Comparison of ENCODE assay signal across 8 cellular contexts in the genomic region with DNA sequence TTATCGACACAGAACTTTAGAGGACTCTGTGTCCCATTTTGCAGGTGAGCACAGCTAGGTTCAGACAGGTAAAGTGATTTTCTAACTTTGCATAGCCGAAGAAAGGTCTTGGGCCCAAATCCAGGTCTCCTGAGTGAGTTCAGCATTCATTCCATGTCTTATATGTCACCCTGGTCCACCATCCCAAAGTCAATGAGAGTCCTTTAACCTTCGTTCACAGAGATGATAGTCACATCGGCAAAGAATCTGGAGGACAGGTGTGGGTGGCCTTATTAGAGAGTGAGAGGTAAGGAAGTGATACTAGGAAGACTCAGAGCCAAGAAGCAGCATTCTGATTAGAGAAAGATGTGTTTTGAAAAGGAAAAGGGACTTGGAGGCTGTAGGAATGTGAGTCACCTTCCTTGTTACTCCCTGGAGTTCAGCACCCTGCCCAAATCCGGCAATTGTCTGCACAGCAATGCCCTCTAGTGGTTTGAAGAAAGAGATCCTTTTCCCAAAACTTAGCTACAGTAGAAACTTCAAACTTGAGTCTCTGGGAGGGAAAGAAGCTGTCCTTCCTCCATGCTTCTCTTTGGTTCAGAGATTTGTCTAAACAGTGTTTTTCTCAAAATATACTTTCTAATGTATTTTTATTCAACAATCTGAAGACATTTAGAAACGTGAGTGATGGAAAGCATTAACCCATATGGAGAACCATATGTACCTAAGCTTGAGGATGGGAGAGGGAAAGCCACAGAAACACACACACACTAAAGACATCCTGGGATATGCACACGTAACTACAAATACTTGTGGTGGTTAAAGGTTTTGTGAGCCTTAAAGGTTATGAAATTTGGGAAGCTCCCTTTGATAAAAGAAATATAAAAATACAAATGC.
A peak's percentile ranks its signal among the peaks of the same experiment; 100 is the strongest.
DNase-seq lines count a peak whose midpoint lies in the region; ATAC-seq, FAIRE-seq and TF ChIP-seq lines count a peak whose summit lies in the region.

No MANE protein-coding gene starts in this region.

- H3K4me3 Mint-ChIP-seq in neural progenitor cell, result no peak overlapping the region
- H3K4me3 Mint-ChIP-seq in activated CD4-positive, alpha-beta T cell treated with anti-CD3 and anti-CD28 coated beads, Interleukin-2, amount 10 ng/mL, durations not matched to agents 24 days and 14 days, result no peak overlapping the region

- H3K27ac Mint-ChIP-seq in neural progenitor cell, result no peak overlapping the region
- no peak overlapping the region for H3K27ac Mint-ChIP-seq in activated CD4-positive, alpha-beta T cell treated with anti-CD3 and anti-CD28 coated beads, Interleukin-2, amount 10 ng/mL, durations not matched to agents 24 days and 14 days

- no peak overlapping the region for H3K9ac ChIP-seq in neural progenitor cell

- ATAC-seq in GM18870 (IDR thresholded peaks at IDR 0.05; ENCODE audit: unreplicated experiment), result no peak

- no peaks in the 10 kb centered on the region for H3K9me3 ChIP-seq in neural progenitor cell (ENCODE audit: low read depth)

- peak; percentile 87 for TF ChIP-seq CTCF in neural progenitor cell (IDR thresholded peaks at IDR 0.05)

- H3K36me3 Mint-ChIP-seq in neural progenitor cell, result no peaks in the 10 kb centered on the region
- H3K36me3 Mint-ChIP-seq in activated CD4-positive, alpha-beta T cell treated with anti-CD3 and anti-CD28 coated beads, Interleukin-2, amount 10 ng/mL, durations not matched to agents 24 days and 14 days (ENCODE audit: low read depth), result no peaks in the 10 kb centered on the region

- intact Hi-C loops in activated CD4-positive, alpha-beta T cell treated with anti-CD3 and anti-CD28 coated beads, Interleukin-2, amount 10 ng/mL, durations not matched to agents 24 days and 14 days (cut with micrococcal nuclease), result loop anchor here (10.0 kb wide), 1 partner anchor 270 kb away; no protein-coding TSS in a partner anchor

- H3K27me3 Mint-ChIP-seq in neural progenitor cell (ENCODE audit: insufficient read depth, low read depth), result peaks cover 3% of the 10 kb centered on the region
- H3K27me3 Mint-ChIP-seq in activated CD4-positive, alpha-beta T cell treated with anti-CD3 and anti-CD28 coated beads, Interleukin-2, amount 10 ng/mL, durations not matched to agents 24 days and 14 days, result no peaks in the 10 kb centered on the region

- no peak overlapping the region for H3K4me3 ChIP-seq in neural progenitor cell

- H3K27ac ChIP-seq in neural progenitor cell, result no peak overlapping the region

- peak; percentile 0 for DNase-seq in NCI-H146 treated with DMSO at 0.1 percent for 48 hours (lab: John Stamatoyannopoulos, UW; ENCODE audit: unreplicated experiment)
- no peak for DNase-seq in NCI-H146 (lab: John Stamatoyannopoulos, UW)
- peak; percentile 10 for DNase-seq in NCI-H1105 treated with DMSO at 0.1 percent for 48 hours (lab: John Stamatoyannopoulos, UW)
- DNase-seq in neural progenitor cell (ENCODE audit: low spot score), result peak; percentile 69
- no peak for DNase-seq in stimulated activated CD8-positive, alpha-beta memory T cell treated with anti-CD3 and anti-CD28 coated beads, Interleukin-4, amount 100 ng/mL, for 48 hours
- DNase-seq in activated CD4-positive, alpha-beta T cell treated with anti-CD3 and anti-CD28 coated beads, Interleukin-2, amount 10 ng/mL, durations not matched to agents 24 days and 14 days, result no peak

- H3K4me1 Mint-ChIP-seq in neural progenitor cell, result no peaks in the 10 kb centered on the region
- no peaks in the 10 kb centered on the region for H3K4me1 Mint-ChIP-seq in activated CD4-positive, alpha-beta T cell treated with anti-CD3 and anti-CD28 coated beads, Interleukin-2, amount 10 ng/mL, durations not matched to agents 24 days and 14 days

- H4K20me1 ChIP-seq in neural progenitor cell (ENCODE audit: low read depth), result no peaks in the 10 kb centered on the region

- H3K27me3 ChIP-seq in neural progenitor cell, result no peaks in the 10 kb centered on the region

- peak; percentile 72 for FAIRE-seq in endometrium (lab: Jason Lieb, UNC)

- no peaks in the 10 kb centered on the region for H3K79me2 ChIP-seq in neural progenitor cell (ENCODE audit: low read depth)

- no peak overlapping the region for H3K4me2 ChIP-seq in neural progenitor cell

- H3F3A ChIP-seq in neural progenitor cell (ENCODE audit: low read depth), result no peaks in the 10 kb centered on the region

- H2AFZ ChIP-seq in neural progenitor cell (replicated peaks), result no peak overlapping the region

- no peaks in the 10 kb centered on the region for H3K9me3 Mint-ChIP-seq in neural progenitor cell
- no peaks in the 10 kb centered on the region for H3K9me3 Mint-ChIP-seq in activated CD4-positive, alpha-beta T cell treated with anti-CD3 and anti-CD28 coated beads, Interleukin-2, amount 10 ng/mL, durations not matched to agents 24 days and 14 days

- no peaks in the 10 kb centered on the region for H3K36me3 ChIP-seq in neural progenitor cell

- H3K4me1 ChIP-seq in neural progenitor cell, result no peaks in the 10 kb centered on the region

Comparison
In these comparisons a context has a peak if more than half of its experiments do, and no peak if none do; other contexts are left out.
1. DNase-seq: peak in NCI-H146 treated with DMSO at 0.1 percent for 48 hours (single experiment), NCI-H1105 treated with DMSO at 0.1 percent for 48 hours (single experiment) and neural progenitor cell (single experiment); none in NCI-H146 (single experiment), stimulated activated CD8-positive, alpha-beta memory T cell treated with anti-CD3 and anti-CD28 coated beads, Interleukin-4, amount 100 ng/mL, for 48 hours (single experiment) and activated CD4-positive, alpha-beta T cell treated with anti-CD3 and anti-CD28 coated beads, Interleukin-2, amount 10 ng/mL, durations not matched to agents 24 days and 14 days (single experiment).